Comparison of ENCODE assay signal across 19 cellular contexts in the genomic region with DNA sequence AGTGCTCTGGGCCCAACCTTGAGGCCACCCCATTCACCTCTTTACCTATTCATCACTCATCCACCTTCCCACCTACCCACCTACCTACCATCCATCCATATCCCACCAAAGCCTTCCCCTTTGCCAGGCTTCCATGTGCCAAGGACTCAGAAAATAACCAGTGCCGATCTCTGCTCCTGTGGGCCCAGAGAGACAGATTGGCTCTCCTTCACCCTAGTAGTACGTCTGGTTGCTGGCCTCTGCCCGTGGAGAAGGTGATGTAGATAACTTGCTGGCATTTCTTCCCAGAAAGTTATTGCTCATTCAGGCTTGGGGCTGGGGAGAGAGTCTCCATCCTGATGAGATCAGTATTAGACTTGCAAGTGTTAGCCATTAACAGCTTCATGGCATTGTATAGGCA. TPM values are rescaled to one million over a fixed set of nuclear protein-coding genes. Genes with fewer than 3 reads are reported as not detected.
DNase-seq lines count a peak whose midpoint lies in the region; ATAC-seq and TF ChIP-seq lines count a peak whose summit lies in the region.
"Had no signal": no experiment of that assay in that cellular context is flagged by ENCODE, and none has a peak within 500 bp of the region (broad histone marks: within the 10 kb centered on the region; RNA-seq: fewer than 3 reads in every experiment).

No MANE protein-coding gene starts in this region.

- no peak for TF ChIP-seq POLR2A in esophagus muscularis mucosa (IDR thresholded peaks at IDR 0.05; ENCODE audit: low read depth)

- TF ChIP-seq CTCF in esophagus muscularis mucosa (IDR thresholded peaks at IDR 0.05) (no peak), osteocyte (IDR thresholded peaks at IDR 0.05) (no peak)

- intact Hi-C loops in esophagus muscularis mucosa (cut with DNase I) = loop anchor here (5.0 kb wide), 1 partner anchor 107 kb away; no protein-coding TSS in a partner anchor

- peaks cover 4% of the 10 kb centered on the region for H3K4me1 Mint-ChIP-seq in osteocyte (ENCODE audit: unreplicated experiment)

- no peaks in the 10 kb centered on the region for H3K9me3 Mint-ChIP-seq in osteocyte (ENCODE audit: unreplicated experiment)
- H3K9me3 Mint-ChIP-seq: CD4-positive, alpha-beta memory T cell had no signal

- TF ChIP-seq EP300 in esophagus muscularis mucosa (IDR thresholded peaks at IDR 0.05) = no peak

- WGBS in esophagus muscularis mucosa = 89% methylated on average over 3 of the region's 3 CpGs

- H3K9me2 ChIP-seq in Karpas-422 (replicated peaks; ENCODE audit: insufficient read depth, low read length) = no peaks in the 10 kb centered on the region

- no peak overlapping the region for H2AFZ ChIP-seq in Karpas-422 (ENCODE audit: low read length)
- H2AFZ ChIP-seq: GM23248 had no signal

- H3K79me2 ChIP-seq in Karpas-422 (ENCODE audit: low read length) = no peaks in the 10 kb centered on the region

- no peak for DNase-seq in Karpas-422
- peak; percentile 81 for DNase-seq in esophagus muscularis mucosa (ENCODE audit: extremely low spot score)
- DNase-seq in osteocyte (ENCODE audit: extremely low spot score, unreplicated experiment) = peak; percentile 64
- DNase-seq in hepatic stellate cell (ENCODE audit: low spot score) = no peak
- DNase-seq in AG20443 (ENCODE audit: low spot score) = no peak
- DNase-seq: 8988T; ACHN; C1 segment of cervical spinal cord; Calu3; CD4-positive, alpha-beta memory T cell; COR-L47; DMS53; DMS79 treated with DMSO at 0.1 percent for 48 hours; GF-D8; GM23248; H7; HCEC 1CT had no signal

- H3K27me3 ChIP-seq in Karpas-422 (ENCODE audit: low read length) (no peaks in the 10 kb centered on the region), esophagus muscularis mucosa (no peaks in the 10 kb centered on the region)

- H3K9me3 ChIP-seq in Karpas-422 (ENCODE audit: low read length) (no peaks in the 10 kb centered on the region), esophagus muscularis mucosa (no peaks in the 10 kb centered on the region)
- H3K9me3 ChIP-seq: A549 had no signal

- ATAC-seq in GM21529 (IDR thresholded peaks at IDR 0.05; ENCODE audit: unreplicated experiment) = no peak
- ATAC-seq: A549 had no signal

- H3K4me3 Mint-ChIP-seq in osteocyte (ENCODE audit: unreplicated experiment) = no peak overlapping the region
- H3K4me3 Mint-ChIP-seq: CD4-positive, alpha-beta memory T cell had no signal

- H3K27ac ChIP-seq in Karpas-422 (ENCODE audit: low read length) (peak overlapping the region; percentile 94), esophagus muscularis mucosa (replicated peaks in 1 of 4) (no peak overlapping the region)
- H3K27ac ChIP-seq: A549, GM23248 had no signal

- H3K27me3 Mint-ChIP-seq in osteocyte (ENCODE audit: unreplicated experiment) = peaks cover 5% of the 10 kb centered on the region
- H3K27me3 Mint-ChIP-seq: CD4-positive, alpha-beta memory T cell had no signal

- no peaks in the 10 kb centered on the region for H3K36me3 Mint-ChIP-seq in osteocyte (ENCODE audit: unreplicated experiment)
- H3K36me3 Mint-ChIP-seq: CD4-positive, alpha-beta memory T cell had no signal

- H3K4me2 ChIP-seq in Karpas-422 (ENCODE audit: low read depth, low read length, poor library complexity, severe bottlenecking) = no peak overlapping the region
- H3K4me2 ChIP-seq: A549 had no signal

- H3K36me3 ChIP-seq in Karpas-422 (ENCODE audit: insufficient read depth, low read length) = peaks cover 7% of the 10 kb centered on the region
- no peaks in the 10 kb centered on the region for H3K36me3 ChIP-seq in esophagus muscularis mucosa

- no peaks in the 10 kb centered on the region for H4K20me1 ChIP-seq in Karpas-422 (ENCODE audit: insufficient read depth, low read depth, low read length)

- no peak overlapping the region for H3K4me3 ChIP-seq in Karpas-422 (ENCODE audit: low read length)
- H3K4me3 ChIP-seq in esophagus muscularis mucosa = no peak overlapping the region
- H3K4me3 ChIP-seq: A549, GM23248 had no signal

- H3K4me1 ChIP-seq in Karpas-422 (ENCODE audit: low read length) = peaks cover 43% of the 10 kb centered on the region
- no peaks in the 10 kb centered on the region for H3K4me1 ChIP-seq in esophagus muscularis mucosa

- no peak overlapping the region for H3K9ac ChIP-seq in Karpas-422 (ENCODE audit: low read length)
- H3K9ac ChIP-seq: GM23248 had no signal

- no peak overlapping the region for H3K27ac Mint-ChIP-seq in osteocyte (ENCODE audit: unreplicated experiment)

RNA-seq across cellular contexts. Expression of a gene that starts 45.2 kb away (rescaled TPM):
- total RNA-seq in Karpas-422 (2014; rRNA removed; shearing (Covaris generic); ENCODE audit: low replicate concordance) = 103 and 133 TPM in 2 replicates
- total RNA-seq in esophagus muscularis mucosa (1 to 10 TPM; 2.9 to 6.7 (median 5.7) TPM), osteocyte (9.4 and 10.1 TPM in 2 replicates)

Comparison
In these comparisons a context has a peak if more than half of its experiments do, and no peak if none do; other contexts are left out.
1. DNase-seq: peak in esophagus muscularis mucosa (single experiment) and osteocyte (single experiment); none in Karpas-422 (single experiment), hepatic stellate cell (single experiment) and AG20443 (single experiment).